1 cellular context compared by ENCODE assay signal in genomic region chr15:66402885-66403284, GRCh38.
TF ChIP-seq lines count a peak whose summit lies in the region.

No MANE protein-coding gene starts in this region.

TF ChIP-seq in GM12878, 131 proteins besides CTCF, POLR2A, EP300 and RAD21:
- TF ChIP-seq BMI1 (IDR thresholded peaks at IDR 0.05; ENCODE audit: borderline replicate concordance) (0 out of 2 replicates have a peak, but pooled peaks have one; percentile 37), NKRF (conservative IDR thresholded peaks at IDR 0.05) (peak; percentile 34; the same call in 1 of the 2 replicates), PML (IDR thresholded peaks at IDR 0.05; ENCODE audit: low read length) (no peak), BCL3 (IDR thresholded peaks at IDR 0.05; ENCODE audit: borderline replicate concordance, insufficient read depth, low read depth, low read length, poor library complexity, severe bottlenecking) (no peak), RELB (IDR thresholded peaks at IDR 0.05; ENCODE audit: low read depth) (peak; percentile 94), SREBF2 (IDR thresholded peaks at IDR 0.05; ENCODE audit: low read length) (no peak), SMAD5 (IDR thresholded peaks at IDR 0.05; ENCODE audit: low read depth) (no peak), CHD2 (IDR thresholded peaks at IDR 0.05; ENCODE audit: borderline replicate concordance, low read depth, low read length) (no peak), MEF2B (IDR thresholded peaks at IDR 0.05; ENCODE audit: partially characterized antibody, poor library complexity, severe bottlenecking) (no peak), IRF3 (IDR thresholded peaks at IDR 0.05) (no peak), TARDBP (IDR thresholded peaks at IDR 0.05; ENCODE audit: borderline replicate concordance) (no peak), HDAC2 (IDR thresholded peaks at IDR 0.05) (no peak), ZBTB40 (IDR thresholded peaks at IDR 0.05; ENCODE audit: borderline replicate concordance) (no peak), NBN (IDR thresholded peaks at IDR 0.05) (no peak), MLLT1 (IDR thresholded peaks at IDR 0.05) (0 out of 2 replicates have a peak, but pooled peaks have one; percentile 12), ZSCAN29 (IDR thresholded peaks at IDR 0.05) (no peak), FOXK2 (IDR thresholded peaks at IDR 0.05) (no peak), BCLAF1 (IDR thresholded peaks at IDR 0.05) (no peak), PBX3 (IDR thresholded peaks at IDR 0.05; ENCODE audit: insufficient replicate concordance, low read depth, low read length) (no peak), TCF3 (IDR thresholded peaks at IDR 0.05; ENCODE audit: borderline replicate concordance, insufficient read depth, low read depth, low read length) (no peak), BACH1 (IDR thresholded peaks at IDR 0.05; ENCODE audit: borderline replicate concordance) (peak; percentile 82; the same call in 1 of the 2 replicates), RB1 (IDR thresholded peaks at IDR 0.05; ENCODE audit: borderline replicate concordance) (no peak), JUND (IDR thresholded peaks at IDR 0.05; ENCODE audit: low read depth, low read length) (no peak), EGR1 (IDR thresholded peaks at IDR 0.05; ENCODE audit: borderline replicate concordance in 1 of 2, low read depth in 2 of 2, low read length in 2 of 2) (no peak), TCF7 (IDR thresholded peaks at IDR 0.05; ENCODE audit: borderline replicate concordance) (no peak), USF2 (IDR thresholded peaks at IDR 0.05; ENCODE audit: borderline replicate concordance, low read depth, low read length) (no peak), SMAD1 (IDR thresholded peaks at IDR 0.05; ENCODE audit: low read depth, partially characterized antibody) (no peak)
TF ChIP-seq in GM12878: peak in this region for 5.
